In genomic region chr14:56172571-56172971, GRCh38 we compare ENCODE assay signal across 11 cellular contexts. TPM values are rescaled to one million over a fixed set of nuclear protein-coding genes. Genes with fewer than 3 reads are reported as not detected.
A peak's percentile ranks its signal among the peaks of the same experiment; 100 is the strongest.
DNase-seq lines count a peak whose midpoint lies in the region; ATAC-seq and TF ChIP-seq lines count a peak whose summit lies in the region.
"Had no signal": no experiment of that assay in that cellular context is flagged by ENCODE, and none has a peak within 500 bp of the region (broad histone marks: within the 10 kb centered on the region; RNA-seq: fewer than 3 reads in every experiment).

No MANE protein-coding gene starts in this region.

- no peak overlapping the region for H2AFZ ChIP-seq in PC-3 (ENCODE audit: low read length)

- H3K36me3 ChIP-seq in PC-3 (ENCODE audit: low read depth, low read length), result no peaks in the 10 kb centered on the region
- H3K36me3 ChIP-seq: adrenal gland had no signal

- peak overlapping the region; percentile 47 for H3K4me3 Mint-ChIP-seq in endothelial cell (ENCODE audit: unreplicated experiment)

- POLR2A ChIA-PET in PC-3 (lab: Charles Lee; ENCODE audit: unreplicated experiment), result no interaction called here

- peaks cover 6% of the 10 kb centered on the region for H3K36me3 Mint-ChIP-seq in endothelial cell (ENCODE audit: low read depth, unreplicated experiment)

- no peaks in the 10 kb centered on the region for H3K9me3 ChIP-seq in PC-3 (ENCODE audit: low read length)
- H3K9me3 ChIP-seq: adrenal gland had no signal

- no peak overlapping the region for H3K4me3 ChIP-seq in PC-3 (ENCODE audit: low read length)
- H3K4me3 ChIP-seq in skeletal muscle cell (ENCODE audit: low read depth, low read length), result no peak overlapping the region
- H3K4me3 ChIP-seq: adrenal gland had no signal

- H3F3A ChIP-seq in PC-3 (ENCODE audit: low read length, unreplicated experiment), result no peaks in the 10 kb centered on the region

- peaks cover 30% of the 10 kb centered on the region for H3K4me1 Mint-ChIP-seq in endothelial cell (ENCODE audit: unreplicated experiment)

- no peaks in the 10 kb centered on the region for H3K79me2 ChIP-seq in PC-3 (ENCODE audit: low read length)

- H3K27me3 Mint-ChIP-seq in endothelial cell (ENCODE audit: unreplicated experiment), result peaks cover 2% of the 10 kb centered on the region

- H3K9me2 ChIP-seq in PC-3 (replicated peaks; ENCODE audit: low read length), result no peaks in the 10 kb centered on the region

- peaks cover 4% of the 10 kb centered on the region; the same call in 1 of the 2 replicates for H3K4me1 ChIP-seq in PC-3 (ENCODE audit: insufficient read depth, low read length)

- no peaks in the 10 kb centered on the region for H4K20me1 ChIP-seq in PC-3 (ENCODE audit: low read length)

- intact Hi-C loops in PC-3 (cut with micrococcal nuclease), result no loop called here

- H3K27ac ChIP-seq in PC-3 (ENCODE audit: low read length), result no peak overlapping the region

- peak; percentile 71 for DNase-seq in EL
- peak; percentile 62 for DNase-seq in PC-3
- DNase-seq in endothelial cell (ENCODE audit: low spot score), result no peak
- peak; percentile 49 for DNase-seq in skeletal muscle cell (ENCODE audit: low read depth)
- DNase-seq in RPMI8226, result no peak
- no peak for DNase-seq in NCI-H1436 treated with DMSO at 0.1 percent for 48 hours (lab: John Stamatoyannopoulos, UW)
- DNase-seq: adrenal gland, kidney, SHP77 had no signal

- peak overlapping the region; percentile 40 for H3K27ac Mint-ChIP-seq in endothelial cell (ENCODE audit: unreplicated experiment)

- H3K4me2 ChIP-seq in PC-3 (ENCODE audit: low read length), result no peak overlapping the region

- CTCF ChIA-PET in PC-3 (lab: Charles Lee), result no interaction called here

- ATAC-seq in PC-3 (no peak; the same call in 1 of the 2 replicates), HG03342 (IDR thresholded peaks at IDR 0.05; ENCODE audit: unreplicated experiment) (no peak), GM19397 (IDR thresholded peaks at IDR 0.05; ENCODE audit: unreplicated experiment) (no peak)

- TF ChIP-seq CTCF in PC-3 (conservative IDR thresholded peaks at IDR 0.05; ENCODE audit: low read depth, low read length), result no peak
- TF ChIP-seq CTCF in endothelial cell (IDR thresholded peaks at IDR 0.05; ENCODE audit: unreplicated experiment), result no peak

- H3K9ac ChIP-seq in PC-3 (ENCODE audit: low read length), result no peak overlapping the region

- no TSS peak for BruUV-seq in PC-3 (replicated peaks; lab: Mats Ljungman, UMichigan)

- H3K27me3 ChIP-seq in PC-3 (ENCODE audit: low read length), result peaks cover 32% of the 10 kb centered on the region
- H3K27me3 ChIP-seq: adrenal gland had no signal

- H3K9me3 Mint-ChIP-seq in endothelial cell (ENCODE audit: unreplicated experiment), result no peaks in the 10 kb centered on the region

RNA-seq across cellular contexts. Expression of gene PELI2, which starts 54.4 kb away (rescaled TPM):
- total RNA-seq in PC-3 (2014; rRNA removed) (0.11 and 0.23 TPM in 2 replicates), endothelial cell (ENCODE audit: unreplicated experiment) (40.6 TPM)

Comparison
In these comparisons a context has a peak if more than half of its experiments do, and no peak if none do; other contexts are left out.
1. DNase-seq: peak in EL (single experiment), PC-3 (single experiment) and skeletal muscle cell (single experiment); none in endothelial cell (single experiment), RPMI8226 (single experiment) and NCI-H1436 treated with DMSO at 0.1 percent for 48 hours (single experiment).
2. RNA of gene PELI2, which starts 54.4 kb away (total RNA-seq): 40.6 TPM in endothelial cell (single experiment); 0.11 to 0.23 TPM in PC-3; every median in the first group is over 10 times any median in the second.